In genomic region chr11:848380-848931, GRCh38 we compare ENCODE assay signal across 8 cellular contexts. TPM values are rescaled to one million over a fixed set of nuclear protein-coding genes. Genes with fewer than 3 reads are reported as not detected.
DNase-seq lines count a peak whose midpoint lies in the region; ATAC-seq and TF ChIP-seq lines count a peak whose summit lies in the region.

No MANE protein-coding gene starts in this region.

- no peaks in the 10 kb centered on the region for H3K9me3 Mint-ChIP-seq in neural progenitor cell

- no peak overlapping the region for H3K27ac ChIP-seq in neural progenitor cell

- TF ChIP-seq CTCF in LNCAP (IDR thresholded peaks at IDR 0.05) (peak; percentile 93), neural progenitor cell (IDR thresholded peaks at IDR 0.05) (peak; percentile 75)

- H3K4me1 Mint-ChIP-seq in neural progenitor cell: peaks cover 30% of the 10 kb centered on the region

- DNase-seq in DMS53 treated with DMSO at 0.1 percent for 48 hours (lab: John Stamatoyannopoulos, UW; ENCODE audit: unreplicated experiment) (peak; percentile 56), epidermal melanocyte (ENCODE audit: insufficient read length, low spot score) (peak; percentile 87), neural progenitor cell (ENCODE audit: low spot score) (peak; percentile 74), DMS79 treated with DMSO at 0.1 percent for 48 hours (lab: John Stamatoyannopoulos, UW) (no peak)
- DNase-seq in activated CD8-positive, alpha-beta memory T cell treated with anti-CD3 and anti-CD28 coated beads for 48 hours (ENCODE audit: low read depth in 2 of 3, low spot score in 2 of 3): peak in 2 of 3 experiments; percentile 53 to 70

- H3K4me2 ChIP-seq in neural progenitor cell: peak overlapping the region; percentile 99

- no peaks in the 10 kb centered on the region for H3K9me3 ChIP-seq in neural progenitor cell (ENCODE audit: low read depth)

- H3F3A ChIP-seq in neural progenitor cell (ENCODE audit: low read depth): peaks cover 44% of the 10 kb centered on the region

- ATAC-seq in HG03520 (IDR thresholded peaks at IDR 0.05; ENCODE audit: unreplicated experiment) (no peak), HG02938 (IDR thresholded peaks at IDR 0.05; ENCODE audit: unreplicated experiment) (no peak)

- no peaks in the 10 kb centered on the region for H3K36me3 ChIP-seq in neural progenitor cell

- peaks cover 51% of the 10 kb centered on the region for H3K4me1 ChIP-seq in neural progenitor cell

- no peaks in the 10 kb centered on the region for H3K36me3 Mint-ChIP-seq in neural progenitor cell

- peaks cover 33% of the 10 kb centered on the region for H3K27me3 ChIP-seq in neural progenitor cell

- peak overlapping the region; percentile 74 for H3K4me3 Mint-ChIP-seq in neural progenitor cell

- H3K9ac ChIP-seq in neural progenitor cell: no peak overlapping the region

- no peak overlapping the region for H3K27ac Mint-ChIP-seq in neural progenitor cell

- peaks cover 12% of the 10 kb centered on the region for H3K27me3 Mint-ChIP-seq in neural progenitor cell (ENCODE audit: insufficient read depth, low read depth)

- no peak overlapping the region for H2AFZ ChIP-seq in neural progenitor cell (replicated peaks)

- H3K79me2 ChIP-seq in neural progenitor cell (ENCODE audit: low read depth): peaks cover 9% of the 10 kb centered on the region

- no peak overlapping the region for H3K4me3 ChIP-seq in neural progenitor cell

- peaks cover 48% of the 10 kb centered on the region for H4K20me1 ChIP-seq in neural progenitor cell (ENCODE audit: low read depth)

RNA-seq across cellular contexts. Expression of gene TSPAN4, which starts 5.8 kb away (rescaled TPM):
- total RNA-seq in neural progenitor cell (ENCODE audit: low replicate concordance): 19.6 and 58.2 TPM in 2 replicates

RNA-seq across cellular contexts. Expression of gene POLR2L, which starts 6.1 kb away (rescaled TPM):
- 12.9 and 27.5 TPM in 2 replicates for total RNA-seq in neural progenitor cell (ENCODE audit: low replicate concordance)

RNA-seq across cellular contexts. Expression of gene CD151, which starts 15.7 kb away (rescaled TPM):
- 37.4 and 82.2 TPM in 2 replicates for total RNA-seq in neural progenitor cell (ENCODE audit: low replicate concordance)

RNA-seq across cellular contexts. Expression of gene CRACR2B, which starts 20.7 kb away (rescaled TPM):
- 3.9 and 11.6 TPM in 2 replicates for total RNA-seq in neural progenitor cell (ENCODE audit: low replicate concordance)

RNA-seq across cellular contexts. Expression of gene PNPLA2, which starts 29.7 kb away (rescaled TPM):
- 2.6 and 20.9 TPM in 2 replicates for total RNA-seq in neural progenitor cell (ENCODE audit: low replicate concordance)
